ENCODE assay signal across 18 cellular contexts in the genomic region with DNA sequence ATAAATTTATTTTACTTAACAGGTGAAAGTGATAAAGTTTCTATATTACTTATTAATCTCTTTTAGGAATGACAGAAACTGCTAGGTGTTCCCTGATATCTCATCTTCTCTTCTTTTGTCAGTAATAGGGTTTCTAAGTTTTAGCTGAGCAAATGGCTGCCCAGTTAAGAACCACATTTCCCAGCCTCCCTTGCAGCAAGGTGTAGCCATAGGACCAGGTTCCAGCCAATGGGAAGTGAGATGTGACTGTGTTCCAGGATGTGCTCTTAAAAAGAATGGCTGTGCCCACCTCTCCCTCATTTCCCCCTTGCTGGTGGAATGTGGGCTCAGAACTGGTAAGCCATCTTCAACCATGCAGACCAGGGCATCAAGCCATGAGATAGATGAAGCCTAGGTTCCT.
DNase-seq lines count a peak whose midpoint lies in the region; ATAC-seq, FAIRE-seq and TF ChIP-seq lines count a peak whose summit lies in the region.
"Had no signal": no experiment of that assay in that cellular context is flagged by ENCODE, and none has a peak within 500 bp of the region (broad histone marks: within the 10 kb centered on the region; RNA-seq: fewer than 3 reads in every experiment).

No MANE protein-coding gene starts in this region.

- no peak overlapping the region for H3K27ac Mint-ChIP-seq in progenitor cell of endocrine pancreas
- H3K27ac Mint-ChIP-seq: stimulated activated naive CD8-positive, alpha-beta T cell treated with anti-CD3 and anti-CD28 coated beads, Interleukin-15, amount 100 ng/mL, for 72 hours had no signal

- H3F3A ChIP-seq in Loucy (ENCODE audit: low read depth) = no peaks in the 10 kb centered on the region

- H3K79me2 ChIP-seq in Loucy (ENCODE audit: insufficient read depth, low read length) = no peaks in the 10 kb centered on the region
- H3K79me2 ChIP-seq: hepatocyte had no signal

- ATAC-seq in HG03196 (IDR thresholded peaks at IDR 0.05; ENCODE audit: unreplicated experiment) = no peak
- ATAC-seq in left ventricle myocardium superior = no peak
- ATAC-seq: psoas muscle; stimulated activated naive CD8-positive, alpha-beta T cell treated with anti-CD3 and anti-CD28 coated beads, Interleukin-15, amount 100 ng/mL, for 72 hours had no signal

- TF ChIP-seq CTCF in A673 (conservative IDR thresholded peaks at IDR 0.05; ENCODE audit: low read depth, low read length) (no peak), Loucy (conservative IDR thresholded peaks at IDR 0.05; ENCODE audit: low read length) (no peak), progenitor cell of endocrine pancreas (IDR thresholded peaks at IDR 0.05; ENCODE audit: unreplicated experiment) (no peak), adrenal gland (IDR thresholded peaks at IDR 0.05) (no peak)

- POLR2A ChIA-PET in A673 (lab: Charles Lee; ENCODE audit: low non-redundant PET) = no interaction called here

- H3K27me3 ChIP-seq in A673 (replicated peaks; ENCODE audit: insufficient read depth, low read depth, low read length, poor library complexity) (peaks cover 21% of the 10 kb centered on the region), Loucy (ENCODE audit: insufficient read depth, low read length, poor library complexity, severe bottlenecking) (peaks cover 34% of the 10 kb centered on the region), adrenal gland (no peaks in the 10 kb centered on the region)
- H3K27me3 ChIP-seq: hepatocyte, SJSA1 had no signal

- peaks cover 6% of the 10 kb centered on the region for H3K4me1 Mint-ChIP-seq in progenitor cell of endocrine pancreas (ENCODE audit: low read depth)
- H3K4me1 Mint-ChIP-seq: stimulated activated naive CD8-positive, alpha-beta T cell treated with anti-CD3 and anti-CD28 coated beads, Interleukin-15, amount 100 ng/mL, for 72 hours had no signal

- no peaks in the 10 kb centered on the region for H3K9me3 Mint-ChIP-seq in progenitor cell of endocrine pancreas (ENCODE audit: low read depth)

- no peaks in the 10 kb centered on the region for H3K9me2 ChIP-seq in Loucy (replicated peaks; ENCODE audit: low read depth, low read length)

- peak overlapping the region; percentile 53; the same call in 1 of the 2 replicates for H2AFZ ChIP-seq in Loucy (ENCODE audit: low read length)
- H2AFZ ChIP-seq: hepatocyte had no signal

- TF ChIP-seq POLR2A in GM12891 (IDR thresholded peaks at IDR 0.05; ENCODE audit: low read depth, low read length) = no peak
- TF ChIP-seq POLR2A in adrenal gland (IDR thresholded peaks at IDR 0.05) = no peak

- H3K9ac ChIP-seq in Loucy (ENCODE audit: low read depth, low read length, poor library complexity, severe bottlenecking) = no peak overlapping the region

- peak; percentile 35 for FAIRE-seq in GM12891 (lab: Jason Lieb, UNC)
- FAIRE-seq: urothelium cell line had no signal

- H3K27ac ChIP-seq in A673 (ENCODE audit: low read depth, low read length, poor library complexity, severe bottlenecking) = no peak overlapping the region
- no peak overlapping the region for H3K27ac ChIP-seq in adrenal gland
- H3K27ac ChIP-seq: hepatocyte, psoas muscle, SJSA1 had no signal

- no TSS peak for BruUV-seq in A673 (replicated peaks; lab: Mats Ljungman, UMichigan)

- H3K36me3 ChIP-seq in A673 (ENCODE audit: insufficient read depth, low read length, poor library complexity, severe bottlenecking) (no peaks in the 10 kb centered on the region), Loucy (ENCODE audit: insufficient read depth, low read length) (no peaks in the 10 kb centered on the region), adrenal gland (replicated peaks in 1 of 2) (no peaks in the 10 kb centered on the region)
- H3K36me3 ChIP-seq: SJSA1 had no signal

- H3K27me3 Mint-ChIP-seq in progenitor cell of endocrine pancreas = no peaks in the 10 kb centered on the region

- DNase-seq in A673 (ENCODE audit: low spot score) (peak; percentile 23), GM12891 (ENCODE audit: insufficient read length, low spot score) (no peak), dermis blood vessel endothelial cell (peak; percentile 2), progenitor cell of endocrine pancreas (ENCODE audit: low spot score, unreplicated experiment) (no peak), left ventricle myocardium superior (no peak), adrenal gland (no peak)
- DNase-seq: AML-193; aorta; cortex of kidney; NCI-H1092 treated with DMSO at 0.1 percent for 48 hours; psoas muscle; stimulated activated CD4-positive, alpha-beta T cell treated with anti-CD3 and anti-CD28 coated beads, Interleukin-12 subunit alpha, Interleukin-12 subunit beta, amount 100 ng/mL, for 4 hours; stimulated activated naive CD8-positive, alpha-beta T cell treated with anti-CD3 and anti-CD28 coated beads, Interleukin-15, amount 100 ng/mL, for 72 hours had no signal

- no peaks in the 10 kb centered on the region for H3K9me3 ChIP-seq in A673 (ENCODE audit: low read depth, low read length, poor library complexity, severe bottlenecking)
- no peaks in the 10 kb centered on the region for H3K9me3 ChIP-seq in Loucy (ENCODE audit: insufficient read depth, low read depth, low read length)
- no peaks in the 10 kb centered on the region for H3K9me3 ChIP-seq in adrenal gland (replicated peaks in 1 of 3)
- H3K9me3 ChIP-seq: psoas muscle, SJSA1 had no signal

- no peak overlapping the region for H3K4me2 ChIP-seq in Loucy (ENCODE audit: low read depth, low read length, poor library complexity, severe bottlenecking)
- H3K4me2 ChIP-seq: hepatocyte had no signal

- no peak overlapping the region for H3K4me3 Mint-ChIP-seq in progenitor cell of endocrine pancreas (ENCODE audit: low read depth)
- H3K4me3 Mint-ChIP-seq: stimulated activated naive CD8-positive, alpha-beta T cell treated with anti-CD3 and anti-CD28 coated beads, Interleukin-15, amount 100 ng/mL, for 72 hours had no signal

- H3K4me3 ChIP-seq in A673 (ENCODE audit: low read depth, low read length, poor library complexity, severe bottlenecking) (no peak overlapping the region), Loucy (ENCODE audit: low read length, poor library complexity, severe bottlenecking) (no peak overlapping the region), adrenal gland (no peak overlapping the region)
- H3K4me3 ChIP-seq: hepatocyte, psoas muscle, SJSA1 had no signal

- no peaks in the 10 kb centered on the region for H3K36me3 Mint-ChIP-seq in progenitor cell of endocrine pancreas (ENCODE audit: insufficient read depth)

- intact Hi-C loops in A673 (cut with micrococcal nuclease; ENCODE audit: unreplicated experiment) = no loop called here
- intact Hi-C loops in left ventricle myocardium superior (cut with micrococcal nuclease) = no loop called here
- intact Hi-C loops in adrenal gland (cut with DNase I) = no loop called here

- H4K20me1 ChIP-seq in Loucy (ENCODE audit: insufficient read depth, low read length, poor library complexity, severe bottlenecking) = no peaks in the 10 kb centered on the region

- no peaks in the 10 kb centered on the region for H3K4me1 ChIP-seq in A673 (ENCODE audit: insufficient read depth, low read length, poor library complexity, severe bottlenecking)
- H3K4me1 ChIP-seq in Loucy (ENCODE audit: insufficient read depth, low read length, poor library complexity, severe bottlenecking) = no peaks in the 10 kb centered on the region
- no peaks in the 10 kb centered on the region for H3K4me1 ChIP-seq in adrenal gland (replicated peaks in 1 of 2)
- H3K4me1 ChIP-seq: psoas muscle, SJSA1 had no signal

- CTCF ChIA-PET in A673 (lab: Charles Lee) = no interaction called here

TF ChIP-seq in GM12891, 5 proteins besides CTCF, POLR2A, EP300 and RAD21:
- no peak for TF ChIP-seq SPI1 (IDR thresholded peaks at IDR 0.05; ENCODE audit: low read depth, low read length)
- TF ChIP-seq TAF1 (IDR thresholded peaks at IDR 0.05; ENCODE audit: low read depth, low read length) = no peak
- no peak for TF ChIP-seq POU2F2 (IDR thresholded peaks at IDR 0.05; ENCODE audit: low read depth, low read length)

Comparison
In these comparisons a context has a peak if more than half of its experiments do, and no peak if none do; other contexts are left out.
1. DNase-seq: peak in A673 (single experiment) and dermis blood vessel endothelial cell (single experiment); none in GM12891 (single experiment), progenitor cell of endocrine pancreas (single experiment), left ventricle myocardium superior (single experiment) and adrenal gland (0 of 7).